16 cellular contexts compared by ENCODE assay signal in genomic region chr5:119919279-119919678, GRCh38.
DNase-seq lines count a peak whose midpoint lies in the region; ATAC-seq, FAIRE-seq and TF ChIP-seq lines count a peak whose summit lies in the region.
"Had no signal": no experiment of that assay in that cellular context is flagged by ENCODE, and none has a peak within 500 bp of the region (broad histone marks: within the 10 kb centered on the region; RNA-seq: fewer than 3 reads in every experiment).

No MANE protein-coding gene starts in this region.

- in situ Hi-C loops in SK-MEL-5 (cut with HindIII; ENCODE audit: low pct_unique_long_range_greater_than_20kb, low sequenced_read_pairs), result no loop called here

- 86 to 88% methylated on average over 1 of the region's 1 CpG for WGBS in heart right ventricle, 2 donors

- H3K9me3 ChIP-seq in heart right ventricle, result peaks cover 0 to 4% (median 0%) of the 10 kb centered on the region in 11 donors
- H3K9me3 ChIP-seq: HAP-1 had no signal

- no peaks in the 10 kb centered on the region for H3K27me3 ChIP-seq in heart right ventricle

- no peak overlapping the region for H3K4me3 ChIP-seq in heart right ventricle
- H3K4me3 ChIP-seq: HAP-1 had no signal

- ATAC-seq in HG02885 (IDR thresholded peaks at IDR 0.05; ENCODE audit: poor library complexity, unreplicated experiment) (peak; percentile 69), heart right ventricle (no peak)

- intact Hi-C loops in heart right ventricle (cut with DNase I), result no loop called here

- no peak overlapping the region for H3K27ac ChIP-seq in heart right ventricle

- TF ChIP-seq CTCF in heart right ventricle (IDR thresholded peaks at IDR 0.05), result no peak
- no peak for TF ChIP-seq CTCF in D721Med (IDR thresholded peaks at IDR 0.05; ENCODE audit: insufficient read depth, missing control alignments)

- H3K36me3 ChIP-seq in heart right ventricle, result no peaks in the 10 kb centered on the region
- H3K36me3 ChIP-seq: HAP-1 had no signal

- peak; percentile 46 for FAIRE-seq in GM18507 (lab: Jason Lieb, UNC)
- FAIRE-seq in D721Med (lab: Jason Lieb, UNC), result no peak
- FAIRE-seq: G401.6, H54 had no signal

- no peak for DNase-seq in GM18507 (ENCODE audit: extremely low spot score, insufficient read length, low read depth)
- DNase-seq in SK-MEL-5 (ENCODE audit: low read depth, low spot score), result peak; percentile 11
- DNase-seq in T1000 (lab: John Stamatoyannopoulos, UW), result no peak
- DNase-seq in heart right ventricle, result no peak
- DNase-seq in D721Med (ENCODE audit: insufficient read length, low spot score), result no peak
- DNase-seq: C1 segment of cervical spinal cord; Calu3; CD4-positive, alpha-beta memory T cell; COR-L47; DMS153; DND-41; GOT3 had no signal

- H3K4me1 ChIP-seq in heart right ventricle, result no peaks in the 10 kb centered on the region
